ENCODE assay signal across 1 cellular context in the genomic region with DNA sequence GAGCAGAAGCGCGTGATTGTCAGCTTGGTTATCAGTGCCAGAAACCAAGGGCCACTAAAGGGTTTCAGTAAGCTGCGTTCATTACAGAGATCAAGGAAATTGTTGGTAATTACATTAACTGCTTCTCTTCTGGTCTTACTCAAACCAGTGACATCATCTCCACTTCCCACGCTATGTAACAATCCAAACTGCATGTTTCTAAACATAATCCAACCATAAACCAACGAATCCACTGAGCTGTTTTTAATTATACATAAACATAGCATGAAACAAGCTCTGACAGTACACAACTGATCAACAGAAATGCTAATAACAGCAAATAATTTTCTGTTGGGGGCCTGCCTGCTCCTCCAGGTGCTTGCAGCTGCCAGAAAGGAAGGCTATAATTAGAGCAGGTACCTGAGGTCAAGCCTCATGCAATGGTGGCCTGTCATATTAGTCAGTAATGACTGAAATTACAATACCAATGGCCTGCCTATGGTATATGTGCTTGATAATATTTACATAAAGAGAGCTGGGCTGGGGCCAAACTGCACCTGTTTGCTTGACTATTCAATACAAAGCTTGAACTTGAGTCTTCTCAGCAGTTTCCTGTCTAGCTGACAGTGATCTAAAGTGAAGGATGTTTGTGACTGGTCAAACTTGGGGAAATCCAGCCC.
TF ChIP-seq lines count a peak whose summit lies in the region.

No MANE protein-coding gene starts in this region.

TF ChIP-seq in HepG2, 621 proteins besides CTCF, POLR2A, EP300 and RAD21 (continued from another document and continues in another):
- TF ChIP-seq, protein P1, sequence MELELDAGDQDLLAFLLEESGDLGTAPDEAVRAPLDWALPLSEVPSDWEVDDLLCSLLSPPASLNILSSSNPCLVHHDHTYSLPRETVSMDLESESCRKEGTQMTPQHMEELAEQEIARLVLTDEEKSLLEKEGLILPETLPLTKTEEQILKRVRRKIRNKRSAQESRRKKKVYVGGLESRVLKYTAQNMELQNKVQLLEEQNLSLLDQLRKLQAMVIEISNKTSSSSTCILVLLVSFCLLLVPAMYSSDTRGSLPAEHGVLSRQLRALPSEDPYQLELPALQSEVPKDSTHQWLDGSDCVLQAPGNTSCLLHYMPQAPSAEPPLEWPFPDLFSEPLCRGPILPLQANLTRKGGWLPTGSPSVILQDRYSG (CRISPR knock-in tag; IDR thresholded peaks at IDR 0.05): no peak
- no peak for TF ChIP-seq ELF1 (CRISPR knock-in tag; IDR thresholded peaks at IDR 0.05)
- TF ChIP-seq ZNF232 (CRISPR knock-in tag; IDR thresholded peaks at IDR 0.05; ENCODE audit: borderline replicate concordance): 0 out of 2 replicates have a peak, but pooled peaks have one; percentile 27
- 0 out of 2 replicates have a peak, but pooled peaks have one; percentile 19 for TF ChIP-seq ZNF12 (CRISPR knock-in tag; IDR thresholded peaks at IDR 0.05)
- no peak for TF ChIP-seq CCDC6 (CRISPR knock-in tag; IDR thresholded peaks at IDR 0.05)
- no peak for TF ChIP-seq ZMAT3 (CRISPR knock-in tag; conservative IDR thresholded peaks at IDR 0.05)
- no peak for TF ChIP-seq ZFY (CRISPR knock-in tag; IDR thresholded peaks at IDR 0.05)
- TF ChIP-seq FLYWCH1 (CRISPR knock-in tag; IDR thresholded peaks at IDR 0.05): no peak
- TF ChIP-seq KLF11 (CRISPR knock-in tag; IDR thresholded peaks at IDR 0.05): no peak
- TF ChIP-seq, protein P2, sequence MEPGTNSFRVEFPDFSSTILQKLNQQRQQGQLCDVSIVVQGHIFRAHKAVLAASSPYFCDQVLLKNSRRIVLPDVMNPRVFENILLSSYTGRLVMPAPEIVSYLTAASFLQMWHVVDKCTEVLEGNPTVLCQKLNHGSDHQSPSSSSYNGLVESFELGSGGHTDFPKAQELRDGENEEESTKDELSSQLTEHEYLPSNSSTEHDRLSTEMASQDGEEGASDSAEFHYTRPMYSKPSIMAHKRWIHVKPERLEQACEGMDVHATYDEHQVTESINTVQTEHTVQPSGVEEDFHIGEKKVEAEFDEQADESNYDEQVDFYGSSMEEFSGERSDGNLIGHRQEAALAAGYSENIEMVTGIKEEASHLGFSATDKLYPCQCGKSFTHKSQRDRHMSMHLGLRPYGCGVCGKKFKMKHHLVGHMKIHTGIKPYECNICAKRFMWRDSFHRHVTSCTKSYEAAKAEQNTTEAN (CRISPR knock-in tag; conservative IDR thresholded peaks at IDR 0.05): 0 out of 2 replicates have a peak, but pooled peaks have one; percentile 37
- TF ChIP-seq, protein P3, sequence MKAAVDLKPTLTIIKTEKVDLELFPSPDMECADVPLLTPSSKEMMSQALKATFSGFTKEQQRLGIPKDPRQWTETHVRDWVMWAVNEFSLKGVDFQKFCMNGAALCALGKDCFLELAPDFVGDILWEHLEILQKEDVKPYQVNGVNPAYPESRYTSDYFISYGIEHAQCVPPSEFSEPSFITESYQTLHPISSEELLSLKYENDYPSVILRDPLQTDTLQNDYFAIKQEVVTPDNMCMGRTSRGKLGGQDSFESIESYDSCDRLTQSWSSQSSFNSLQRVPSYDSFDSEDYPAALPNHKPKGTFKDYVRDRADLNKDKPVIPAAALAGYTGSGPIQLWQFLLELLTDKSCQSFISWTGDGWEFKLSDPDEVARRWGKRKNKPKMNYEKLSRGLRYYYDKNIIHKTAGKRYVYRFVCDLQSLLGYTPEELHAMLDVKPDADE (CRISPR knock-in tag; IDR thresholded peaks at IDR 0.05): no peak
- TF ChIP-seq ZNF674 (CRISPR knock-in tag; IDR thresholded peaks at IDR 0.05; ENCODE audit: low read depth): no peak
- no peak for TF ChIP-seq ZBTB7B (CRISPR knock-in tag; IDR thresholded peaks at IDR 0.05)
- TF ChIP-seq SETDB1 (CRISPR knock-in tag; IDR thresholded peaks at IDR 0.05; ENCODE audit: borderline replicate concordance): no peak
- TF ChIP-seq ZFP36L2 (CRISPR knock-in tag; IDR thresholded peaks at IDR 0.05): no peak
- TF ChIP-seq SP140L (CRISPR knock-in tag; IDR thresholded peaks at IDR 0.05; ENCODE audit: borderline replicate concordance): no peak
- TF ChIP-seq ZFAT (CRISPR knock-in tag; conservative IDR thresholded peaks at IDR 0.05): no peak
- peak; percentile 46; the same call in 1 of the 2 replicates for TF ChIP-seq ETV5 (CRISPR knock-in tag; IDR thresholded peaks at IDR 0.05; ENCODE audit: borderline replicate concordance)
- no peak for TF ChIP-seq ETV6 (CRISPR knock-in tag; conservative IDR thresholded peaks at IDR 0.05)
- TF ChIP-seq, protein P4, sequence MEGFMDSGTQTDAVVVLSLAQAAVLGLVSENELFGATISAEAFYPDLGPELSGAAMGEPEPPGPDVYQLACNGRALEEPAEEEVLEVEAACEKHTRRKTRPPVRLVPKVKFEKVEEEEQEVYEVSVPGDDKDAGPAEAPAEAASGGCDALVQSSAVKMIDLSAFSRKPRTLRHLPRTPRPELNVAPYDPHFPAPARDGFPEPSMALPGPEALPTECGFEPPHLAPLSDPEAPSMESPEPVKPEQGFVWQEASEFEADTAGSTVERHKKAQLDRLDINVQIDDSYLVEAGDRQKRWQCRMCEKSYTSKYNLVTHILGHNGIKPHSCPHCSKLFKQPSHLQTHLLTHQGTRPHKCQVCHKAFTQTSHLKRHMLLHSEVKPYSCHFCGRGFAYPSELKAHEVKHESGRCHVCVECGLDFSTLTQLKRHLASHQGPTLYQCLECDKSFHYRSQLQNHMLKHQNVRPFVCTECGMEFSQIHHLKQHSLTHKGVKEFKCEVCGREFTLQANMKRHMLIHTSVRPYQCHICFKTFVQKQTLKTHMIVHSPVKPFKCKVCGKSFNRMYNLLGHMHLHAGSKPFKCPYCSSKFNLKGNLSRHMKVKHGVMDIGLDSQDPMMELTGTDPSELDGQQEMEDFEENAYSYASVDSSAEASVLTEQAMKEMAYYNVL (CRISPR knock-in tag; IDR thresholded peaks at IDR 0.05; ENCODE audit: borderline replicate concordance): no peak
- TF ChIP-seq ZNF556 (CRISPR knock-in tag; IDR thresholded peaks at IDR 0.05; ENCODE audit: borderline replicate concordance): no peak
- TF ChIP-seq EEA1 (CRISPR knock-in tag; IDR thresholded peaks at IDR 0.05; ENCODE audit: borderline replicate concordance): no peak
- TF ChIP-seq ISL2 (CRISPR knock-in tag; IDR thresholded peaks at IDR 0.05): 0 out of 2 replicates have a peak, but pooled peaks have one; percentile 14
- TF ChIP-seq ZFP36 (IDR thresholded peaks at IDR 0.05; ENCODE audit: borderline replicate concordance, low read depth, low read length, partially characterized antibody): no peak
- TF ChIP-seq, protein P5, sequence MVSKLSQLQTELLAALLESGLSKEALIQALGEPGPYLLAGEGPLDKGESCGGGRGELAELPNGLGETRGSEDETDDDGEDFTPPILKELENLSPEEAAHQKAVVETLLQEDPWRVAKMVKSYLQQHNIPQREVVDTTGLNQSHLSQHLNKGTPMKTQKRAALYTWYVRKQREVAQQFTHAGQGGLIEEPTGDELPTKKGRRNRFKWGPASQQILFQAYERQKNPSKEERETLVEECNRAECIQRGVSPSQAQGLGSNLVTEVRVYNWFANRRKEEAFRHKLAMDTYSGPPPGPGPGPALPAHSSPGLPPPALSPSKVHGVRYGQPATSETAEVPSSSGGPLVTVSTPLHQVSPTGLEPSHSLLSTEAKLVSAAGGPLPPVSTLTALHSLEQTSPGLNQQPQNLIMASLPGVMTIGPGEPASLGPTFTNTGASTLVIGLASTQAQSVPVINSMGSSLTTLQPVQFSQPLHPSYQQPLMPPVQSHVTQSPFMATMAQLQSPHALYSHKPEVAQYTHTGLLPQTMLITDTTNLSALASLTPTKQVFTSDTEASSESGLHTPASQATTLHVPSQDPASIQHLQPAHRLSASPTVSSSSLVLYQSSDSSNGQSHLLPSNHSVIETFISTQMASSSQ (IDR thresholded peaks at IDR 0.05; ENCODE audit: low read depth): no peak
- TF ChIP-seq, protein P5 (CRISPR knock-in tag; IDR thresholded peaks at IDR 0.05; ENCODE audit: borderline replicate concordance): no peak
- TF ChIP-seq SAP130 (CRISPR knock-in tag; IDR thresholded peaks at IDR 0.05; ENCODE audit: low read depth): no peak; the same call in 1 of the 2 replicates
- 0 out of 2 replicates have a peak, but pooled peaks have one; percentile 21 for TF ChIP-seq MEF2D (CRISPR knock-in tag; IDR thresholded peaks at IDR 0.05)
- TF ChIP-seq, protein P6, sequence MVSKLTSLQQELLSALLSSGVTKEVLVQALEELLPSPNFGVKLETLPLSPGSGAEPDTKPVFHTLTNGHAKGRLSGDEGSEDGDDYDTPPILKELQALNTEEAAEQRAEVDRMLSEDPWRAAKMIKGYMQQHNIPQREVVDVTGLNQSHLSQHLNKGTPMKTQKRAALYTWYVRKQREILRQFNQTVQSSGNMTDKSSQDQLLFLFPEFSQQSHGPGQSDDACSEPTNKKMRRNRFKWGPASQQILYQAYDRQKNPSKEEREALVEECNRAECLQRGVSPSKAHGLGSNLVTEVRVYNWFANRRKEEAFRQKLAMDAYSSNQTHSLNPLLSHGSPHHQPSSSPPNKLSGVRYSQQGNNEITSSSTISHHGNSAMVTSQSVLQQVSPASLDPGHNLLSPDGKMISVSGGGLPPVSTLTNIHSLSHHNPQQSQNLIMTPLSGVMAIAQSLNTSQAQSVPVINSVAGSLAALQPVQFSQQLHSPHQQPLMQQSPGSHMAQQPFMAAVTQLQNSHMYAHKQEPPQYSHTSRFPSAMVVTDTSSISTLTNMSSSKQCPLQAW (CRISPR knock-in tag; IDR thresholded peaks at IDR 0.05): peak; percentile 54; the same call in 1 of the 2 replicates
- no peak for TF ChIP-seq REXO4 (CRISPR knock-in tag; IDR thresholded peaks at IDR 0.05; ENCODE audit: borderline replicate concordance)
- TF ChIP-seq MAZ (IDR thresholded peaks at IDR 0.05; ENCODE audit: borderline replicate concordance, low read depth, low read length): no peak
- TF ChIP-seq MAZ (CRISPR knock-in tag; IDR thresholded peaks at IDR 0.05; ENCODE audit: low read depth): no peak
- no peak for TF ChIP-seq HHEX (CRISPR knock-in tag; IDR thresholded peaks at IDR 0.05)
- TF ChIP-seq SALL1 (CRISPR knock-in tag; IDR thresholded peaks at IDR 0.05): peak; percentile 51; the same call in 1 of the 2 replicates
- no peak for TF ChIP-seq SRF (IDR thresholded peaks at IDR 0.05; ENCODE audit: low read depth, low read length)
- no peak for TF ChIP-seq SMC3 (IDR thresholded peaks at IDR 0.05; ENCODE audit: low read length)
- no peak for TF ChIP-seq SP2 (CRISPR knock-in tag; IDR thresholded peaks at IDR 0.05)
- 0 out of 2 replicates have a peak, but pooled peaks have one; percentile 12 for TF ChIP-seq MEIS1 (CRISPR knock-in tag; IDR thresholded peaks at IDR 0.05; ENCODE audit: borderline replicate concordance)
- TF ChIP-seq, protein P7, sequence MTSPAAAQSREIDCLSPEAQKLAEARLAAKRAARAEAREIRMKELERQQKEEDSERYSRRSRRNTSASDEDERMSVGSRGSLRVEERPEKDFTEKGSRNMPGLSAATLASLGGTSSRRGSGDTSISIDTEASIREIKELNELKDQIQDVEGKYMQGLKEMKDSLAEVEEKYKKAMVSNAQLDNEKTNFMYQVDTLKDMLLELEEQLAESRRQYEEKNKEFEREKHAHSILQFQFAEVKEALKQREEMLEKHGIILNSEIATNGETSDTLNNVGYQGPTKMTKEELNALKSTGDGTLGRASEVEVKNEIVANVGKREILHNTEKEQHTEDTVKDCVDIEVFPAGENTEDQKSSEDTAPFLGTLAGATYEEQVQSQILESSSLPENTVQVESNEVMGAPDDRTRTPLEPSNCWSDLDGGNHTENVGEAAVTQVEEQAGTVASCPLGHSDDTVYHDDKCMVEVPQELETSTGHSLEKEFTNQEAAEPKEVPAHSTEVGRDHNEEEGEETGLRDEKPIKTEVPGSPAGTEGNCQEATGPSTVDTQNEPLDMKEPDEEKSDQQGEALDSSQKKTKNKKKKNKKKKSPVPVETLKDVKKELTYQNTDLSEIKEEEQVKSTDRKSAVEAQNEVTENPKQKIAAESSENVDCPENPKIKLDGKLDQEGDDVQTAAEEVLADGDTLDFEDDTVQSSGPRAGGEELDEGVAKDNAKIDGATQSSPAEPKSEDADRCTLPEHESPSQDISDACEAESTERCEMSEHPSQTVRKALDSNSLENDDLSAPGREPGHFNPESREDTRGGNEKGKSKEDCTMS (CRISPR knock-in tag; conservative IDR thresholded peaks at IDR 0.05): no peak
- TF ChIP-seq, protein P8, sequence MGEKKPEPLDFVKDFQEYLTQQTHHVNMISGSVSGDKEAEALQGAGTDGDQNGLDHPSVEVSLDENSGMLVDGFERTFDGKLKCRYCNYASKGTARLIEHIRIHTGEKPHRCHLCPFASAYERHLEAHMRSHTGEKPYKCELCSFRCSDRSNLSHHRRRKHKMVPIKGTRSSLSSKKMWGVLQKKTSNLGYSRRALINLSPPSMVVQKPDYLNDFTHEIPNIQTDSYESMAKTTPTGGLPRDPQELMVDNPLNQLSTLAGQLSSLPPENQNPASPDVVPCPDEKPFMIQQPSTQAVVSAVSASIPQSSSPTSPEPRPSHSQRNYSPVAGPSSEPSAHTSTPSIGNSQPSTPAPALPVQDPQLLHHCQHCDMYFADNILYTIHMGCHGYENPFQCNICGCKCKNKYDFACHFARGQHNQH (CRISPR knock-in tag; IDR thresholded peaks at IDR 0.05): peak; percentile 33; the same call in 1 of the 2 replicates
- TF ChIP-seq ZNF780A (CRISPR knock-in tag; IDR thresholded peaks at IDR 0.05): no peak
- TF ChIP-seq, protein P9, sequence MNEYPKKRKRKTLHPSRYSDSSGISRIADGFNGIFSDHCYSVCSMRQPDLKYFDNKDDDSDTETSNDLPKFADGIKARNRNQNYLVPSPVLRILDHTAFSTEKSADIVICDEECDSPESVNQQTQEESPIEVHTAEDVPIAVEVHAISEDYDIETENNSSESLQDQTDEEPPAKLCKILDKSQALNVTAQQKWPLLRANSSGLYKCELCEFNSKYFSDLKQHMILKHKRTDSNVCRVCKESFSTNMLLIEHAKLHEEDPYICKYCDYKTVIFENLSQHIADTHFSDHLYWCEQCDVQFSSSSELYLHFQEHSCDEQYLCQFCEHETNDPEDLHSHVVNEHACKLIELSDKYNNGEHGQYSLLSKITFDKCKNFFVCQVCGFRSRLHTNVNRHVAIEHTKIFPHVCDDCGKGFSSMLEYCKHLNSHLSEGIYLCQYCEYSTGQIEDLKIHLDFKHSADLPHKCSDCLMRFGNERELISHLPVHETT (CRISPR knock-in tag; conservative IDR thresholded peaks at IDR 0.05): no peak
- TF ChIP-seq, protein P10, sequence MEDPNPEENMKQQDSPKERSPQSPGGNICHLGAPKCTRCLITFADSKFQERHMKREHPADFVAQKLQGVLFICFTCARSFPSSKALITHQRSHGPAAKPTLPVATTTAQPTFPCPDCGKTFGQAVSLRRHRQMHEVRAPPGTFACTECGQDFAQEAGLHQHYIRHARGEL (CRISPR knock-in tag; IDR thresholded peaks at IDR 0.05): no peak
